Comparison of ENCODE assay signal across 15 cellular contexts in genomic region chrX:39605183-39605582, GRCh38.
DNase-seq lines count a peak whose midpoint lies in the region; ATAC-seq and TF ChIP-seq lines count a peak whose summit lies in the region.
"Had no signal": no experiment of that assay in that cellular context is flagged by ENCODE, and none has a peak within 500 bp of the region (broad histone marks: within the 10 kb centered on the region; RNA-seq: fewer than 3 reads in every experiment).

No MANE protein-coding gene starts in this region.

- no peaks in the 10 kb centered on the region for H3K79me2 ChIP-seq in neural progenitor cell (ENCODE audit: low read depth)

- H3K4me1 ChIP-seq in neural progenitor cell (peaks cover 13% of the 10 kb centered on the region), Caco-2 (no peaks in the 10 kb centered on the region)

- H3K27me3 ChIP-seq in neural progenitor cell (no peaks in the 10 kb centered on the region), Caco-2 (replicated peaks; ENCODE audit: control insufficient read depth, insufficient read depth, low read length) (no peaks in the 10 kb centered on the region)

- H3K9me3 Mint-ChIP-seq in neural progenitor cell = peaks cover 11% of the 10 kb centered on the region
- H3K9me3 Mint-ChIP-seq in Caco-2 (ENCODE audit: unreplicated experiment) = no peaks in the 10 kb centered on the region
- H3K9me3 Mint-ChIP-seq: CD4-positive, alpha-beta T cell had no signal

- H3K4me3 ChIP-seq in neural progenitor cell (no peak overlapping the region), Caco-2 (ENCODE audit: low read depth, low read length) (no peak overlapping the region)
- H3K4me3 ChIP-seq: K562 had no signal

- CTCF ChIA-PET in Caco-2 (lab: Charles Lee) = no interaction called here

- no peaks in the 10 kb centered on the region for H3K9me3 ChIP-seq in neural progenitor cell (ENCODE audit: low read depth)
- H3K9me3 ChIP-seq in Caco-2 = no peaks in the 10 kb centered on the region

- H3K27me3 Mint-ChIP-seq in neural progenitor cell (ENCODE audit: insufficient read depth, low read depth) (peaks cover 17% of the 10 kb centered on the region), Caco-2 (ENCODE audit: insufficient read depth, unreplicated experiment) (no peaks in the 10 kb centered on the region)
- H3K27me3 Mint-ChIP-seq: CD4-positive, alpha-beta T cell had no signal

- H3F3A ChIP-seq in neural progenitor cell (ENCODE audit: low read depth) = no peaks in the 10 kb centered on the region

- no peaks in the 10 kb centered on the region for H3K36me3 Mint-ChIP-seq in neural progenitor cell
- H3K36me3 Mint-ChIP-seq in Caco-2 (ENCODE audit: insufficient read depth, unreplicated experiment) = no peaks in the 10 kb centered on the region

- no TSS peak for BruUV-seq in Caco-2 (replicated peaks; lab: Mats Ljungman, UMichigan)

- DNase-seq in ELF-1 (ENCODE audit: low read depth, low spot score) = peak; percentile 87
- DNase-seq in MV-4-11 (lab: John Stamatoyannopoulos, UW) = peak; percentile 9
- peak; percentile 35 for DNase-seq in SK-N-DZ (ENCODE audit: low spot score)
- DNase-seq in neural progenitor cell (ENCODE audit: low spot score) = peak; percentile 41
- DNase-seq in Caco-2 = no peak
- DNase-seq in NCI-H2107 (lab: John Stamatoyannopoulos, UW) = no peak
- DNase-seq: CD4-positive, alpha-beta T cell; NCI-H1694; NCI-H774; SHP77 treated with DMSO at 0.1 percent for 48 hours had no signal

- intact Hi-C loops in Caco-2 (cut with micrococcal nuclease; ENCODE audit: unreplicated experiment) = no loop called here

- H3K4me2 ChIP-seq in neural progenitor cell = no peak overlapping the region

- H4K20me1 ChIP-seq in neural progenitor cell (ENCODE audit: low read depth) = no peaks in the 10 kb centered on the region

- no peak for ATAC-seq in HG03521 (IDR thresholded peaks at IDR 0.05; ENCODE audit: unreplicated experiment)
- ATAC-seq: HCT116, K562, Panc1 had no signal

- peaks cover 20% of the 10 kb centered on the region for H3K4me1 Mint-ChIP-seq in neural progenitor cell
- H3K4me1 Mint-ChIP-seq in Caco-2 (ENCODE audit: low read depth, unreplicated experiment) = no peaks in the 10 kb centered on the region
- H3K4me1 Mint-ChIP-seq: B cell had no signal

- H3K9ac ChIP-seq in neural progenitor cell = no peak overlapping the region

- H3K27ac Mint-ChIP-seq in neural progenitor cell (no peak overlapping the region), Caco-2 (ENCODE audit: unreplicated experiment) (no peak overlapping the region)
- H3K27ac Mint-ChIP-seq: B cell; CD4-positive, alpha-beta T cell had no signal

- no peak overlapping the region for H3K4me3 Mint-ChIP-seq in neural progenitor cell
- no peak overlapping the region for H3K4me3 Mint-ChIP-seq in Caco-2 (ENCODE audit: unreplicated experiment)
- H3K4me3 Mint-ChIP-seq: B cell; CD4-positive, alpha-beta T cell had no signal

- TF ChIP-seq CTCF in neural progenitor cell (IDR thresholded peaks at IDR 0.05) (no peak), Caco-2 (IDR thresholded peaks at IDR 0.05; ENCODE audit: insufficient read depth in 1 of 2, low read depth in 1 of 2, low read length in 1 of 2, severe bottlenecking in 1 of 2, unreplicated experiment in 1 of 2) (no peak)

- H2AFZ ChIP-seq in neural progenitor cell (replicated peaks) = no peak overlapping the region

- H3K36me3 ChIP-seq in neural progenitor cell (no peaks in the 10 kb centered on the region), Caco-2 (ENCODE audit: control insufficient read depth, insufficient read depth, low read length) (no peaks in the 10 kb centered on the region)

- POLR2A ChIA-PET in Caco-2 (lab: Charles Lee) = no interaction called here

- H3K27ac ChIP-seq in neural progenitor cell = no peak overlapping the region

Comparison
In these comparisons a context has a peak if more than half of its experiments do, and no peak if none do; other contexts are left out.
1. DNase-seq: peak in ELF-1 (single experiment), MV-4-11 (single experiment), SK-N-DZ (single experiment) and neural progenitor cell (single experiment); none in Caco-2 (0 of 2) and NCI-H2107 (single experiment).